ENCODE assay signal across 23 cellular contexts in genomic region chr3:139230391-139230790, GRCh38.
"Had no signal": no experiment of that assay in that cellular context is flagged by ENCODE, and none has a peak within 500 bp of the region (broad histone marks: within the 10 kb centered on the region; RNA-seq: fewer than 3 reads in every experiment).

No MANE protein-coding gene starts in this region.

- DNase-seq: activated CD4-positive, alpha-beta T cell treated with anti-CD3 and anti-CD28 coated beads, Interleukin-2, amount 10 ng/mL, durations not matched to agents 24 days and 14 days; activated CD8-positive, alpha-beta T cell treated with anti-CD3 and anti-CD28 coated beads for 36 hours; activated gamma-delta T cell treated with Interleukin-2 at 50 U/mL for 16 hours; brain microvascular endothelial cell; caudate nucleus; dermis blood vessel endothelial cell; effector memory CD4-positive, alpha-beta T cell; foreskin melanocyte; glutamatergic neuron; hippocampal formation; left ventricle myocardium inferior; naive thymus-derived CD4-positive, alpha-beta T cell; posterior cingulate gyrus; sigmoid colon; stimulated activated CD4-positive, alpha-beta T cell treated with anti-CD3 and anti-CD28 coated beads, Interleukin-15, amount 100 ng/mL, for 24 hours; stomach; transverse colon; uterus had no signal

- ATAC-seq: activated CD4-positive, CD25-positive, alpha-beta regulatory T cell treated with anti-CD3 and anti-CD28 coated beads, Interleukin-2, amount 50 U/mL, for 24 hours; activated CD8-positive, alpha-beta T cell treated with anti-CD3 and anti-CD28 coated beads for 36 hours; esophagus mucosa; naive thymus-derived CD4-positive, alpha-beta T cell; stimulated activated memory B cell treated with anti-CD40 and anti-IgM and Interleukin-4, amounts not matched to agents 10 μg/mL and 1 μg/mL and 100 μg/mL, for 72 hours had no signal

- H3K4me1 Mint-ChIP-seq: activated CD4-positive, alpha-beta T cell treated with anti-CD3 and anti-CD28 coated beads, Interleukin-2, amount 10 ng/mL, durations not matched to agents 24 days and 14 days; activated naive CD4-positive, alpha-beta T cell treated with anti-CD3 and anti-CD28 coated beads, Interleukin-2, amount 50 U/mL, for 24 hours; naive thymus-derived CD4-positive, alpha-beta T cell; stimulated activated memory B cell treated with anti-CD40 and anti-IgM and Interleukin-4, amounts not matched to agents 10 μg/mL and 1 μg/mL and 100 μg/mL, for 72 hours had no signal

- H3K36me3 Mint-ChIP-seq: activated naive CD4-positive, alpha-beta T cell treated with anti-CD3 and anti-CD28 coated beads, Interleukin-2, amount 50 U/mL, for 24 hours; naive thymus-derived CD4-positive, alpha-beta T cell; neural progenitor cell; stimulated activated memory B cell treated with anti-CD40 and anti-IgM and Interleukin-4, amounts not matched to agents 10 μg/mL and 1 μg/mL and 100 μg/mL, for 72 hours had no signal

- H3K9me3 Mint-ChIP-seq: activated CD4-positive, alpha-beta T cell treated with anti-CD3 and anti-CD28 coated beads, Interleukin-2, amount 10 ng/mL, durations not matched to agents 24 days and 14 days; activated CD8-positive, alpha-beta T cell treated with anti-CD3 and anti-CD28 coated beads for 36 hours; activated naive CD4-positive, alpha-beta T cell treated with anti-CD3 and anti-CD28 coated beads, Interleukin-2, amount 50 U/mL, for 24 hours; naive thymus-derived CD4-positive, alpha-beta T cell; neural progenitor cell; stimulated activated memory B cell treated with anti-CD40 and anti-IgM and Interleukin-4, amounts not matched to agents 10 μg/mL and 1 μg/mL and 100 μg/mL, for 72 hours had no signal

- H3K4me3 Mint-ChIP-seq: activated CD4-positive, alpha-beta T cell treated with anti-CD3 and anti-CD28 coated beads, Interleukin-2, amount 10 ng/mL, durations not matched to agents 24 days and 14 days; activated CD8-positive, alpha-beta T cell treated with anti-CD3 and anti-CD28 coated beads for 36 hours; activated naive CD4-positive, alpha-beta T cell treated with anti-CD3 and anti-CD28 coated beads, Interleukin-2, amount 50 U/mL, for 24 hours; naive thymus-derived CD4-positive, alpha-beta T cell; neural progenitor cell; stimulated activated memory B cell treated with anti-CD40 and anti-IgM and Interleukin-4, amounts not matched to agents 10 μg/mL and 1 μg/mL and 100 μg/mL, for 72 hours had no signal

- H3K27me3 Mint-ChIP-seq: activated CD4-positive, alpha-beta T cell treated with anti-CD3 and anti-CD28 coated beads, Interleukin-2, amount 10 ng/mL, durations not matched to agents 24 days and 14 days; activated CD8-positive, alpha-beta T cell treated with anti-CD3 and anti-CD28 coated beads for 36 hours; activated naive CD4-positive, alpha-beta T cell treated with anti-CD3 and anti-CD28 coated beads, Interleukin-2, amount 50 U/mL, for 24 hours; stimulated activated memory B cell treated with anti-CD40 and anti-IgM and Interleukin-4, amounts not matched to agents 10 μg/mL and 1 μg/mL and 100 μg/mL, for 72 hours had no signal

- H3K27ac Mint-ChIP-seq: activated CD4-positive, alpha-beta T cell treated with anti-CD3 and anti-CD28 coated beads, Interleukin-2, amount 10 ng/mL, durations not matched to agents 24 days and 14 days; activated CD8-positive, alpha-beta T cell treated with anti-CD3 and anti-CD28 coated beads for 36 hours; activated naive CD4-positive, alpha-beta T cell treated with anti-CD3 and anti-CD28 coated beads, Interleukin-2, amount 50 U/mL, for 24 hours; naive thymus-derived CD4-positive, alpha-beta T cell; neural progenitor cell; stimulated activated memory B cell treated with anti-CD40 and anti-IgM and Interleukin-4, amounts not matched to agents 10 μg/mL and 1 μg/mL and 100 μg/mL, for 72 hours had no signal
